In the genomic region with DNA sequence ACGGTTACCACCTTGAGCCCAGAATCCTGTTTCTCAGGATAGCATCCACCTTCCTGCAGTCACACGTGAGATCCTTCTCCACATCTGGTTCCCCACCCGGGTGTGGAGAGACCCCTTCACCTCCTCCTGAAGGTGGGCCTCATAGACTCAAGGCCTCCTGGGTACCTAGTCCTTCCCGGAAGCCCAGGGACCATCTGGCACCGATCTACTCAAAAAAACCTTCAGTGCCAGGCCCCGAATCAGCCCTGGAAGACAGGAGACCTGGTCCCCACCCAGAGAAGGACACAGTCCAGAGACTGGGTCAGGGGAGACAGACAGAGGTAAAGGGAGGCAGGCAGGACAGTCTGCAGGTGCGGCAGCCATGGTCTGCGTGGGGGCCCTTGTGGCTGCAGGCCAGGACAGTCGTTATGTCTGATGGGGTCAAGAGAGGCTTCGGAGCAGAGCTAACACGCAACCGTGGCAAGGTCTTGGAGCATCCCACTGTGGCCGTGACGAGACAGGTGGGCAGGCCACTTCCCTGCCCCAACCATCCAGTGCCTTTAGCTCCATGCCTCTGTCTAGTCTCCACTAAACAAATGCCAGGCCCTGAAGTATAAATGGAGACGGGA, we compare ENCODE assay signal across 26 cellular contexts.
"Had no signal": no experiment of that assay in that cellular context is flagged by ENCODE, and none has a peak within 500 bp of the region (broad histone marks: within the 10 kb centered on the region; RNA-seq: fewer than 3 reads in every experiment).

No MANE protein-coding gene starts in this region.

- H3K9me3 Mint-ChIP-seq: activated CD4-positive, alpha-beta memory T cell treated with anti-CD3 and anti-CD28 coated beads for 36 hours; activated CD4-positive, alpha-beta T cell treated with anti-CD3 and anti-CD28 coated beads, Interleukin-2, amount 10 ng/mL, durations not matched to agents 24 days and 14 days; activated T-cell treated with anti-CD3 and anti-CD28 coated beads, Interleukin-2, amount 50 U/mL, for 4 hours; activated T-helper 17 cell treated with anti-CD3 and anti-CD28 coated beads, Interleukin-2, amount 50 U/mL, for 72 hours; nephron; T-helper 1 cell treated with Interleukin-12 subunit alpha and Interleukin-12 subunit beta and Interleukin-4 antibody, amounts not matched to agents 30 μg/mL and 1 μg/mL, for 36 hours had no signal

- H3K9me3 ChIP-seq: esophagus squamous epithelium, left ventricle myocardium inferior, ovary, tibial nerve had no signal

- H3K4me1 Mint-ChIP-seq: activated CD4-positive, alpha-beta T cell treated with anti-CD3 and anti-CD28 coated beads, Interleukin-2, amount 10 ng/mL, durations not matched to agents 24 days and 14 days; nephron had no signal

- H3K27ac ChIP-seq: brain microvascular endothelial cell, left ventricle myocardium inferior, ovary, tibial nerve, WERI-Rb-1 had no signal

- H3K27me3 ChIP-seq: brain microvascular endothelial cell, ovary, tibial nerve had no signal

- DNase-seq: activated CD4-positive, alpha-beta memory T cell treated with anti-CD3 and anti-CD28 coated beads for 36 hours; activated CD4-positive, alpha-beta T cell treated with anti-CD3 and anti-CD28 coated beads, Interleukin-2, amount 10 ng/mL, durations not matched to agents 24 days and 14 days; activated gamma-delta T cell treated with Interleukin-2 at 50 U/mL for 16 hours; activated naive CD4-positive, alpha-beta T cell treated with anti-CD3 and anti-CD28 coated beads, Interleukin-2, amount 50 U/mL, for 16 hours; activated T-cell treated with anti-CD3 and anti-CD28 coated beads, Interleukin-2, amount 50 U/mL, for 4 hours; amniotic stem cell; brain microvascular endothelial cell; central memory CD4-positive, alpha-beta T cell; esophagus squamous epithelium; left ventricle myocardium inferior; ovary; small intestine; stimulated activated CD4-positive, alpha-beta T cell treated with anti-CD3 and anti-CD28 coated beads, Interleukin-1b, Interleukin-23, amount 100 ng/mL, for 48 hours; stimulated activated naive CD4-positive, alpha-beta T cell treated with Interleukin-2 at 50 U/mL for 16 hours; T-helper 9 cell; WERI-Rb-1 had no signal

- H3K27me3 Mint-ChIP-seq: activated CD4-positive, alpha-beta memory T cell treated with anti-CD3 and anti-CD28 coated beads for 36 hours; activated CD4-positive, alpha-beta T cell treated with anti-CD3 and anti-CD28 coated beads, Interleukin-2, amount 10 ng/mL, durations not matched to agents 24 days and 14 days; progenitor cell of endocrine pancreas had no signal

- ATAC-seq: activated CD4-positive, CD25-positive, alpha-beta regulatory T cell treated with anti-CD3 and anti-CD28 coated beads, Interleukin-2, amount 50 U/mL, for 24 hours; activated T-cell treated with anti-CD3 and anti-CD28 coated beads, Interleukin-2, amount 50 U/mL, for 4 hours; activated T-helper 17 cell treated with anti-CD3 and anti-CD28 coated beads, Interleukin-2, amount 50 U/mL, for 72 hours; sciatic nerve had no signal

- H3K4me3 ChIP-seq: esophagus squamous epithelium, left ventricle myocardium inferior, ovary, tibial nerve had no signal

- H3K27ac Mint-ChIP-seq: activated CD4-positive, alpha-beta memory T cell treated with anti-CD3 and anti-CD28 coated beads for 36 hours; activated CD4-positive, alpha-beta T cell treated with anti-CD3 and anti-CD28 coated beads, Interleukin-2, amount 10 ng/mL, durations not matched to agents 24 days and 14 days; activated T-helper 17 cell treated with anti-CD3 and anti-CD28 coated beads, Interleukin-2, amount 50 U/mL, for 72 hours; nephron; progenitor cell of endocrine pancreas; T-helper 1 cell treated with Interleukin-12 subunit alpha and Interleukin-12 subunit beta and Interleukin-4 antibody, amounts not matched to agents 30 μg/mL and 1 μg/mL, for 36 hours had no signal

- H3K4me3 Mint-ChIP-seq: activated CD4-positive, alpha-beta memory T cell treated with anti-CD3 and anti-CD28 coated beads for 36 hours; activated CD4-positive, alpha-beta T cell treated with anti-CD3 and anti-CD28 coated beads, Interleukin-2, amount 10 ng/mL, durations not matched to agents 24 days and 14 days; activated T-cell treated with anti-CD3 and anti-CD28 coated beads, Interleukin-2, amount 50 U/mL, for 4 hours; activated T-helper 17 cell treated with anti-CD3 and anti-CD28 coated beads, Interleukin-2, amount 50 U/mL, for 72 hours; nephron; T-helper 1 cell treated with Interleukin-12 subunit alpha and Interleukin-12 subunit beta and Interleukin-4 antibody, amounts not matched to agents 30 μg/mL and 1 μg/mL, for 36 hours had no signal

- FAIRE-seq: astrocyte, frontal cortex, small intestine, TTC549 had no signal

- H3K36me3 ChIP-seq: esophagus squamous epithelium, left ventricle myocardium inferior, ovary had no signal

- H3K36me3 Mint-ChIP-seq: activated CD4-positive, alpha-beta memory T cell treated with anti-CD3 and anti-CD28 coated beads for 36 hours had no signal

- H3K4me1 ChIP-seq: left ventricle myocardium inferior, tibial nerve had no signal
